In the genomic region with DNA sequence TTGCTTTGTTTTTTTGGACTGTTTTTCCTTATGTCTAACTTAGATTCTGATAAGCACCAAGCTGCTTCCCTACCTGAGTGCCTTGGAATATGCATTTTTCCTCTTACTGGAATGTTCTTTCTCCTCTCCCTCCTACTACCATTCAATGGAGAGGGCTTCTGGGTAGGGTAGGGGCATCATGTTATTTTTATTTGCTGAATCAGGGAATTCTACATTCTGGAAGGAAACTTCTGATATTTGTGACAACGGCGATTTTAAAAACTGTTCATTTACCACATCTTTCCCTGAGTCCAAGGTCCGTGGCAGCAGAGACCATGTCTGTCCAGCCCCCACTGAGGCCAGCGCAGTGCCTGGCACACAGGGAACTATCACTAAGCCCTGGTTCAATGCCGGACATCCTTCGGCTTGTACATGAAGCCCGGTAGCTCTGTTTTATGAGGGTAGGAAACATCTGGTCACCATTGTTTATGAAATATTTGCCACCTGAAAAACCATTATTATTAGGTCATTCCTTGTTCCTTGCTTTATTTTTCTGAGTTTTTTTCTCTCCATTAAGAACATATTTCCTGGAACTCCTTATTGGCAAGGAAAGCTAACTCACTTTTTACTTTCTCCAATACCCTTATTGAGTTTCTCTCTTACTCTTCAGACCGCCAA, we compare ENCODE assay signal across 21 cellular contexts.
"Had no signal": no experiment of that assay in that cellular context is flagged by ENCODE, and none has a peak within 500 bp of the region (broad histone marks: within the 10 kb centered on the region; RNA-seq: fewer than 3 reads in every experiment).

No MANE protein-coding gene starts in this region.

- H3K27me3 ChIP-seq: SJCRH30 had no signal

- H3K9me3 ChIP-seq: SJCRH30 had no signal

- H3K27ac ChIP-seq: SJCRH30 had no signal

- H3K4me3 ChIP-seq: SJCRH30 had no signal

- ATAC-seq: Panc1, PC-3, Right ventricle myocardium inferior, SK-N-SH treated with all-trans-retinoic acid at 6 μM for 48 hours, T-helper 17 cell had no signal

- H3K4me3 Mint-ChIP-seq: T-helper 17 cell had no signal

- H3K27ac Mint-ChIP-seq: T-helper 17 cell had no signal

- DNase-seq: Karpas-422, KG1, MM.1S, NCI-H1092 treated with DMSO at 0.1 percent for 48 hours, NCI-H1436, NCI-H187 treated with DMSO at 0.1 percent for 48 hours, NCI-H2029 treated with DMSO at 0.1 percent for 48 hours, NCI-H226, NCI-H446, NCI-H510A, NCI-H524 treated with DMSO at 0.1 percent for 48 hours, NCI-H69, NCI-H774, PC-3, SHP77 treated with DMSO at 0.1 percent for 48 hours, SJCRH30, T-helper 1 cell, T-helper 17 cell had no signal

- H3K4me1 Mint-ChIP-seq: T-helper 17 cell had no signal

- H3K36me3 ChIP-seq: SJCRH30 had no signal
